Comparison of ENCODE assay signal across 1 cellular context in the genomic region with DNA sequence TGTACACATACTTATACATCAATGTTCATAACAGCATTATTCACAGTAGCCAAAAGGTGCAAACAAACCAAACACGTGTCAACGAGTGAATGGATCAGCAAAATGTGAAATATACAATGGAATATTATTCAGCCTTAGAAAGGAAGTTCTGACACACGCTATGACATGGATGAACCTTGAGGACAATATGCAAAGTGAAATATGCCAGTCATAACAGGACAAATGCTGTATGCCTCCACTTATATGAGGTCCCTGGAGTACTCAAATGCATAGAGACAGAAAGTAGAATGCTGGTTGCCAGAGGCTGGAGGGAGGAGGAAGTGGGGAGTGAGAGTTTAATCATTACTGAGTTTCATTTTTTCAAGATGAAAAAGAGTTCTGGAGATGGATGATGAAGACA.
A peak's percentile ranks its signal among the peaks of the same experiment; 100 is the strongest.
TF ChIP-seq lines count a peak whose summit lies in the region.

No MANE protein-coding gene starts in this region.

TF ChIP-seq in GM12878, 131 proteins besides CTCF, POLR2A, EP300 and RAD21 (continued from another document and continues in another):
- TF ChIP-seq, protein P1, sequence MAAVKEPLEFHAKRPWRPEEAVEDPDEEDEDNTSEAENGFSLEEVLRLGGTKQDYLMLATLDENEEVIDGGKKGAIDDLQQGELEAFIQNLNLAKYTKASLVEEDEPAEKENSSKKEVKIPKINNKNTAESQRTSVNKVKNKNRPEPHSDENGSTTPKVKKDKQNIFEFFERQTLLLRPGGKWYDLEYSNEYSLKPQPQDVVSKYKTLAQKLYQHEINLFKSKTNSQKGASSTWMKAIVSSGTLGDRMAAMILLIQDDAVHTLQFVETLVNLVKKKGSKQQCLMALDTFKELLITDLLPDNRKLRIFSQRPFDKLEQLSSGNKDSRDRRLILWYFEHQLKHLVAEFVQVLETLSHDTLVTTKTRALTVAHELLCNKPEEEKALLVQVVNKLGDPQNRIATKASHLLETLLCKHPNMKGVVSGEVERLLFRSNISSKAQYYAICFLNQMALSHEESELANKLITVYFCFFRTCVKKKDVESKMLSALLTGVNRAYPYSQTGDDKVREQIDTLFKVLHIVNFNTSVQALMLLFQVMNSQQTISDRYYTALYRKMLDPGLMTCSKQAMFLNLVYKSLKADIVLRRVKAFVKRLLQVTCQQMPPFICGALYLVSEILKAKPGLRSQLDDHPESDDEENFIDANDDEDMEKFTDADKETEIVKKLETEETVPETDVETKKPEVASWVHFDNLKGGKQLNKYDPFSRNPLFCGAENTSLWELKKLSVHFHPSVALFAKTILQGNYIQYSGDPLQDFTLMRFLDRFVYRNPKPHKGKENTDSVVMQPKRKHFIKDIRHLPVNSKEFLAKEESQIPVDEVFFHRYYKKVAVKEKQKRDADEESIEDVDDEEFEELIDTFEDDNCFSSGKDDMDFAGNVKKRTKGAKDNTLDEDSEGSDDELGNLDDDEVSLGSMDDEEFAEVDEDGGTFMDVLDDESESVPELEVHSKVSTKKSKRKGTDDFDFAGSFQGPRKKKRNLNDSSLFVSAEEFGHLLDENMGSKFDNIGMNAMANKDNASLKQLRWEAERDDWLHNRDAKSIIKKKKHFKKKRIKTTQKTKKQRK (IDR thresholded peaks at IDR 0.05; ENCODE audit: low read depth, low read length) = no peak
- TF ChIP-seq PAX8 (IDR thresholded peaks at IDR 0.05) (peak; percentile 48; the same call in 1 of the 2 replicates), SPI1 (IDR thresholded peaks at IDR 0.05; ENCODE audit: borderline replicate concordance, insufficient read depth, low read depth, low read length) (peak; percentile 90), KAT2A (conservative IDR thresholded peaks at IDR 0.05; ENCODE audit: control insufficient read depth, low read depth, low read length) (no peak), PRDM15 (CRISPR knock-in tag; IDR thresholded peaks at IDR 0.05) (no peak), SMAD5 (IDR thresholded peaks at IDR 0.05; ENCODE audit: low read depth) (no peak), ZNF217 (IDR thresholded peaks at IDR 0.05) (peak; percentile 84), E2F8 (IDR thresholded peaks at IDR 0.05; ENCODE audit: low read depth, partially characterized antibody) (no peak), FOS (IDR thresholded peaks at IDR 0.05; ENCODE audit: borderline replicate concordance, extremely low read depth, insufficient read length) (no peak), ATF3 (IDR thresholded peaks at IDR 0.05; ENCODE audit: borderline replicate concordance, extremely low read depth, low read depth, low read length) (no peak), SP1 (IDR thresholded peaks at IDR 0.05; ENCODE audit: low read depth, low read length) (peak; percentile 54), POU2F2 (IDR thresholded peaks at IDR 0.05; ENCODE audit: borderline replicate concordance, low read depth, low read length) (peak; percentile 95), RCOR1 (conservative IDR thresholded peaks at IDR 0.05; ENCODE audit: low read depth, low read length) (no peak), TCF12 (IDR thresholded peaks at IDR 0.05; ENCODE audit: low read depth, low read length) (0 out of 2 replicates have a peak, but pooled peaks have one; percentile 42), MXI1 (IDR thresholded peaks at IDR 0.05; ENCODE audit: low read depth, low read length) (peak; percentile 56; the same call in 1 of the 2 replicates), TBL1XR1 (IDR thresholded peaks at IDR 0.05; ENCODE audit: low read depth, low read length) (peak; percentile 72; the same call in 1 of the 2 replicates), JUND (IDR thresholded peaks at IDR 0.05; ENCODE audit: low read depth, low read length) (peak; percentile 84; the same call in 1 of the 2 replicates), EZH2 (IDR thresholded peaks at IDR 0.05; ENCODE audit: borderline replicate concordance, control insufficient read depth, low read depth, low read length) (no peak), CBFB (IDR thresholded peaks at IDR 0.05; ENCODE audit: low read depth) (no peak), POLR2AphosphoS2 (IDR thresholded peaks at IDR 0.05; ENCODE audit: low read depth, low read length) (no peak), KLF5 (IDR thresholded peaks at IDR 0.05; ENCODE audit: partially characterized antibody) (no peak), ZNF24 (IDR thresholded peaks at IDR 0.05) (peak; percentile 75), BCLAF1 (IDR thresholded peaks at IDR 0.05) (no peak), SUPT20H (IDR thresholded peaks at IDR 0.05; ENCODE audit: borderline replicate concordance, control insufficient read depth, low read depth, low read length) (no peak), ZBED1 (IDR thresholded peaks at IDR 0.05; ENCODE audit: borderline replicate concordance) (no peak), RUNX3 (IDR thresholded peaks at IDR 0.05; ENCODE audit: low read length) (peak; percentile 89), MTA2 (IDR thresholded peaks at IDR 0.05; ENCODE audit: low read depth) (peak; percentile 95), CREM (IDR thresholded peaks at IDR 0.05; ENCODE audit: low read depth) (peak; percentile 80), SREBF2 (IDR thresholded peaks at IDR 0.05; ENCODE audit: low read length) (no peak), SRF (IDR thresholded peaks at IDR 0.05; ENCODE audit: low read depth in 2 of 2, low read length in 2 of 2) (no peak), MEF2A (IDR thresholded peaks at IDR 0.05; ENCODE audit: insufficient read depth, low read depth, low read length) (no peak), TAF1 (IDR thresholded peaks at IDR 0.05; ENCODE audit: borderline replicate concordance, low read depth, low read length) (no peak), NRF1 (conservative IDR thresholded peaks at IDR 0.05; ENCODE audit: low read depth, low read length) (no peak), ZBTB33 (IDR thresholded peaks at IDR 0.05) (no peak), NR2C2 (IDR thresholded peaks at IDR 0.05; ENCODE audit: borderline replicate concordance, control insufficient read depth, insufficient read length, low read depth) (no peak), MEF2B (IDR thresholded peaks at IDR 0.05; ENCODE audit: partially characterized antibody, poor library complexity, severe bottlenecking) (peak; percentile 95), CHD4 (IDR thresholded peaks at IDR 0.05) (no peak), SMAD1 (IDR thresholded peaks at IDR 0.05; ENCODE audit: low read depth, partially characterized antibody) (peak; percentile 46), HDAC6 (IDR thresholded peaks at IDR 0.05; ENCODE audit: unreplicated experiment) (no peak), CBX3 (IDR thresholded peaks at IDR 0.05; ENCODE audit: borderline replicate concordance, low read depth) (no peak), USF1 (IDR thresholded peaks at IDR 0.05; ENCODE audit: borderline replicate concordance, extremely low read length, insufficient read depth, low read depth, low read length) (no peak), CHD1 (IDR thresholded peaks at IDR 0.05; ENCODE audit: low read depth, low read length) (no peak), RB1 (IDR thresholded peaks at IDR 0.05; ENCODE audit: borderline replicate concordance) (no peak)
- TF ChIP-seq, protein P2, sequence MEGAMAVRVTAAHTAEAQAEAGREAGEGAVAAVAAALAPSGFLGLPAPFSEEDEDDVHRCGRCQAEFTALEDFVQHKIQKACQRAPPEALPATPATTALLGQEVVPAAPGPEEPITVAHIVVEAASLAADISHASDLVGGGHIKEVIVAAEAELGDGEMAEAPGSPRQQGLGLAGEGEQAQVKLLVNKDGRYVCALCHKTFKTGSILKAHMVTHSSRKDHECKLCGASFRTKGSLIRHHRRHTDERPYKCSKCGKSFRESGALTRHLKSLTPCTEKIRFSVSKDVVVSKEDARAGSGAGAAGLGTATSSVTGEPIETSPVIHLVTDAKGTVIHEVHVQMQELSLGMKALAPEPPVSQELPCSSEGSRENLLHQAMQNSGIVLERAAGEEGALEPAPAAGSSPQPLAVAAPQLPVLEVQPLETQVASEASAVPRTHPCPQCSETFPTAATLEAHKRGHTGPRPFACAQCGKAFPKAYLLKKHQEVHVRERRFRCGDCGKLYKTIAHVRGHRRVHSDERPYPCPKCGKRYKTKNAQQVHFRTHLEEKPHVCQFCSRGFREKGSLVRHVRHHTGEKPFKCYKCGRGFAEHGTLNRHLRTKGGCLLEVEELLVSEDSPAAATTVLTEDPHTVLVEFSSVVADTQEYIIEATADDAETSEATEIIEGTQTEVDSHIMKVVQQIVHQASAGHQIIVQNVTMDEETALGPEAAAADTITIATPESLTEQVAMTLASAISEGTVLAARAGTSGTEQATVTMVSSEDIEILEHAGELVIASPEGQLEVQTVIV (IDR thresholded peaks at IDR 0.05; ENCODE audit: borderline replicate concordance, partially characterized antibody) = no peak
